1 cellular context compared by ENCODE assay signal in the genomic region with DNA sequence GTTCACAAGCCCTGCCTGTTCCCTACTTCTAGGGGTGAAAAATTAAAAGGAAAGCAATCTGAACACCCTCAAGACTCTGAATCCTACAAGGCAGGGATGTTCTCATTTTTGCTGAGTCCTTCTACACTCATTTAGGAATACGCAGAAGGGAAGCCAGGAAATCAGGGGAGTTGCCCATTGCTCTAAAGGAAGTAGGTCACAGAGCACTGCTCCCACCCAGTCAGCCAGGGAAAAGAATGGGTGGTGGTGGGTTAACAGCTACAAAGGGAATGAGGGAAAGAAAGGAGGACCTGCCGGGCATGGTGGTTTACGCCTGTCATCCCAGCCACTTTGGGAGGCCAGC.
TF ChIP-seq lines count a peak whose summit lies in the region.

No MANE protein-coding gene starts in this region.

TF ChIP-seq in K562, 482 proteins besides CTCF, POLR2A, EP300 and RAD21 (continued from another document):
- TF ChIP-seq, protein P1, sequence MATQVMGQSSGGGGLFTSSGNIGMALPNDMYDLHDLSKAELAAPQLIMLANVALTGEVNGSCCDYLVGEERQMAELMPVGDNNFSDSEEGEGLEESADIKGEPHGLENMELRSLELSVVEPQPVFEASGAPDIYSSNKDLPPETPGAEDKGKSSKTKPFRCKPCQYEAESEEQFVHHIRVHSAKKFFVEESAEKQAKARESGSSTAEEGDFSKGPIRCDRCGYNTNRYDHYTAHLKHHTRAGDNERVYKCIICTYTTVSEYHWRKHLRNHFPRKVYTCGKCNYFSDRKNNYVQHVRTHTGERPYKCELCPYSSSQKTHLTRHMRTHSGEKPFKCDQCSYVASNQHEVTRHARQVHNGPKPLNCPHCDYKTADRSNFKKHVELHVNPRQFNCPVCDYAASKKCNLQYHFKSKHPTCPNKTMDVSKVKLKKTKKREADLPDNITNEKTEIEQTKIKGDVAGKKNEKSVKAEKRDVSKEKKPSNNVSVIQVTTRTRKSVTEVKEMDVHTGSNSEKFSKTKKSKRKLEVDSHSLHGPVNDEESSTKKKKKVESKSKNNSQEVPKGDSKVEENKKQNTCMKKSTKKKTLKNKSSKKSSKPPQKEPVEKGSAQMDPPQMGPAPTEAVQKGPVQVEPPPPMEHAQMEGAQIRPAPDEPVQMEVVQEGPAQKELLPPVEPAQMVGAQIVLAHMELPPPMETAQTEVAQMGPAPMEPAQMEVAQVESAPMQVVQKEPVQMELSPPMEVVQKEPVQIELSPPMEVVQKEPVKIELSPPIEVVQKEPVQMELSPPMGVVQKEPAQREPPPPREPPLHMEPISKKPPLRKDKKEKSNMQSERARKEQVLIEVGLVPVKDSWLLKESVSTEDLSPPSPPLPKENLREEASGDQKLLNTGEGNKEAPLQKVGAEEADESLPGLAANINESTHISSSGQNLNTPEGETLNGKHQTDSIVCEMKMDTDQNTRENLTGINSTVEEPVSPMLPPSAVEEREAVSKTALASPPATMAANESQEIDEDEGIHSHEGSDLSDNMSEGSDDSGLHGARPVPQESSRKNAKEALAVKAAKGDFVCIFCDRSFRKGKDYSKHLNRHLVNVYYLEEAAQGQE (CRISPR knock-in tag; IDR thresholded peaks at IDR 0.05; ENCODE audit: low read depth): no peak
- TF ChIP-seq ZBTB7A (IDR thresholded peaks at IDR 0.05; ENCODE audit: borderline replicate concordance, control insufficient read depth, low read depth, low read length): no peak
TF ChIP-seq in K562: peak in this region for 0.
